ENCODE assay signal across 1 cellular context in the genomic region with DNA sequence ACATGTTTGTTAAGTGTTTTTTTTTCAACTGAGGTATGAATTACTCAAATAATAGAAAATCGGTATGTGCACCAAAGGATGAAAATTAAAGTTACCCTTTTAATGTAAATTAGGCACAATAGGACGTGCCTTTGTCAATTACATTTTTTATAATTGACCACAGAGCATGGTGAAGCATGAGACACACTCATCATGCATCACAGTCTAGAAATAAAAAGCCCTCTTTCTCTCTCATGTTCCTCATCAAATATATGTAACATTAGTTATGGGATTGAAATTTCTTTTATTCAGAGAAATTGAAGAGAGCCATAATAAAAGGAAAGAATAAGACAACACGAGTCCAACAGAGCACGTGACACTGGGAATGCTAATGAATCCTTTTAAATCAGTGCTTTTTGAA.
TF ChIP-seq lines count a peak whose summit lies in the region.

No MANE protein-coding gene starts in this region.

TF ChIP-seq in SK-N-SH, 30 proteins besides CTCF, POLR2A, EP300 and RAD21 (continued from another document):
- TF ChIP-seq, protein P1, sequence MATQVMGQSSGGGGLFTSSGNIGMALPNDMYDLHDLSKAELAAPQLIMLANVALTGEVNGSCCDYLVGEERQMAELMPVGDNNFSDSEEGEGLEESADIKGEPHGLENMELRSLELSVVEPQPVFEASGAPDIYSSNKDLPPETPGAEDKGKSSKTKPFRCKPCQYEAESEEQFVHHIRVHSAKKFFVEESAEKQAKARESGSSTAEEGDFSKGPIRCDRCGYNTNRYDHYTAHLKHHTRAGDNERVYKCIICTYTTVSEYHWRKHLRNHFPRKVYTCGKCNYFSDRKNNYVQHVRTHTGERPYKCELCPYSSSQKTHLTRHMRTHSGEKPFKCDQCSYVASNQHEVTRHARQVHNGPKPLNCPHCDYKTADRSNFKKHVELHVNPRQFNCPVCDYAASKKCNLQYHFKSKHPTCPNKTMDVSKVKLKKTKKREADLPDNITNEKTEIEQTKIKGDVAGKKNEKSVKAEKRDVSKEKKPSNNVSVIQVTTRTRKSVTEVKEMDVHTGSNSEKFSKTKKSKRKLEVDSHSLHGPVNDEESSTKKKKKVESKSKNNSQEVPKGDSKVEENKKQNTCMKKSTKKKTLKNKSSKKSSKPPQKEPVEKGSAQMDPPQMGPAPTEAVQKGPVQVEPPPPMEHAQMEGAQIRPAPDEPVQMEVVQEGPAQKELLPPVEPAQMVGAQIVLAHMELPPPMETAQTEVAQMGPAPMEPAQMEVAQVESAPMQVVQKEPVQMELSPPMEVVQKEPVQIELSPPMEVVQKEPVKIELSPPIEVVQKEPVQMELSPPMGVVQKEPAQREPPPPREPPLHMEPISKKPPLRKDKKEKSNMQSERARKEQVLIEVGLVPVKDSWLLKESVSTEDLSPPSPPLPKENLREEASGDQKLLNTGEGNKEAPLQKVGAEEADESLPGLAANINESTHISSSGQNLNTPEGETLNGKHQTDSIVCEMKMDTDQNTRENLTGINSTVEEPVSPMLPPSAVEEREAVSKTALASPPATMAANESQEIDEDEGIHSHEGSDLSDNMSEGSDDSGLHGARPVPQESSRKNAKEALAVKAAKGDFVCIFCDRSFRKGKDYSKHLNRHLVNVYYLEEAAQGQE (IDR thresholded peaks at IDR 0.05; ENCODE audit: low read depth, low read length), result no peak
- no peak for TF ChIP-seq YY1 (IDR thresholded peaks at IDR 0.05; ENCODE audit: low read depth)
- no peak for TF ChIP-seq SIN3A (IDR thresholded peaks at IDR 0.05; ENCODE audit: borderline replicate concordance, low read depth, low read length)
- TF ChIP-seq RXRA (IDR thresholded peaks at IDR 0.05; ENCODE audit: borderline replicate concordance, low read depth), result no peak
- TF ChIP-seq GABPA (IDR thresholded peaks at IDR 0.05; ENCODE audit: low read depth), result no peak
- TF ChIP-seq CHD2 (IDR thresholded peaks at IDR 0.05; ENCODE audit: low read length, partially characterized antibody), result no peak
- no peak for TF ChIP-seq RFX5 (IDR thresholded peaks at IDR 0.05; ENCODE audit: low read length)
- no peak for TF ChIP-seq NRF1 (IDR thresholded peaks at IDR 0.05; ENCODE audit: low read depth, low read length)
- no peak for TF ChIP-seq TEAD4 (IDR thresholded peaks at IDR 0.05; ENCODE audit: borderline replicate concordance, insufficient read depth)
- TF ChIP-seq, protein P2, sequence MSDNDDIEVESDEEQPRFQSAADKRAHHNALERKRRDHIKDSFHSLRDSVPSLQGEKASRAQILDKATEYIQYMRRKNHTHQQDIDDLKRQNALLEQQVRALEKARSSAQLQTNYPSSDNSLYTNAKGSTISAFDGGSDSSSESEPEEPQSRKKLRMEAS (IDR thresholded peaks at IDR 0.05; ENCODE audit: low read depth), result no peak
- TF ChIP-seq, protein P3, sequence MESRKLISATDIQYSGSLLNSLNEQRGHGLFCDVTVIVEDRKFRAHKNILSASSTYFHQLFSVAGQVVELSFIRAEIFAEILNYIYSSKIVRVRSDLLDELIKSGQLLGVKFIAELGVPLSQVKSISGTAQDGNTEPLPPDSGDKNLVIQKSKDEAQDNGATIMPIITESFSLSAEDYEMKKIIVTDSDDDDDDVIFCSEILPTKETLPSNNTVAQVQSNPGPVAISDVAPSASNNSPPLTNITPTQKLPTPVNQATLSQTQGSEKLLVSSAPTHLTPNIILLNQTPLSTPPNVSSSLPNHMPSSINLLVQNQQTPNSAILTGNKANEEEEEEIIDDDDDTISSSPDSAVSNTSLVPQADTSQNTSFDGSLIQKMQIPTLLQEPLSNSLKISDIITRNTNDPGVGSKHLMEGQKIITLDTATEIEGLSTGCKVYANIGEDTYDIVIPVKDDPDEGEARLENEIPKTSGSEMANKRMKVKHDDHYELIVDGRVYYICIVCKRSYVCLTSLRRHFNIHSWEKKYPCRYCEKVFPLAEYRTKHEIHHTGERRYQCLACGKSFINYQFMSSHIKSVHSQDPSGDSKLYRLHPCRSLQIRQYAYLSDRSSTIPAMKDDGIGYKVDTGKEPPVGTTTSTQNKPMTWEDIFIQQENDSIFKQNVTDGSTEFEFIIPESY (IDR thresholded peaks at IDR 0.05; ENCODE audit: borderline replicate concordance, low read depth), result no peak
- TF ChIP-seq TCF12 (IDR thresholded peaks at IDR 0.05), result no peak
